In genomic region chr14:31181271-31181670, GRCh38 we compare ENCODE assay signal across 15 cellular contexts. TPM values are rescaled to one million over a fixed set of nuclear protein-coding genes. Genes with fewer than 3 reads are reported as not detected.
A peak's percentile ranks its signal among the peaks of the same experiment; 100 is the strongest.
DNase-seq lines count a peak whose midpoint lies in the region; ATAC-seq and TF ChIP-seq lines count a peak whose summit lies in the region.
"Had no signal": no experiment of that assay in that cellular context is flagged by ENCODE, and none has a peak within 500 bp of the region (broad histone marks: within the 10 kb centered on the region; RNA-seq: fewer than 3 reads in every experiment).

No MANE protein-coding gene starts in this region.

- H3K79me2 ChIP-seq in DND-41 (ENCODE audit: insufficient read depth, low read length): peaks cover 64% of the 10 kb centered on the region

- H3K9ac ChIP-seq in DND-41 (ENCODE audit: low read depth, low read length): no peak overlapping the region
- H3K9ac ChIP-seq: BLaER1 had no signal

- no peaks in the 10 kb centered on the region for H3K4me1 Mint-ChIP-seq in activated CD4-positive, alpha-beta T cell treated with anti-CD3 and anti-CD28 coated beads, Interleukin-2, amount 10 ng/mL, durations not matched to agents 7 days and 5 days
- peaks cover 9 to 35% of the 10 kb centered on the region in 2 donors for H3K4me1 Mint-ChIP-seq in effector memory CD8-positive, alpha-beta T cell (ENCODE audit: low read depth in 2 of 2)

- CTCF ChIA-PET in activated CD4-positive, alpha-beta T cell treated with anti-CD3 and anti-CD28 coated beads, Interleukin-2, amount 10 ng/mL, durations not matched to agents 7 days and 5 days (lab: Charles Lee): interaction anchor here (2.9 kb wide), 1 partner anchor 26 kb away, joined by 12 read pairs; the partner anchor contains the start of gene HECTD1

- POLR2A ChIA-PET in activated CD4-positive, alpha-beta T cell treated with anti-CD3 and anti-CD28 coated beads, Interleukin-2, amount 10 ng/mL, durations not matched to agents 7 days and 5 days (lab: Charles Lee): interaction anchor here (0.6 kb wide), 1 partner anchor 22 kb away, joined by 5 read pairs; no protein-coding TSS in a partner anchor

- no peak for DNase-seq in activated CD4-positive, alpha-beta T cell treated with anti-CD3 and anti-CD28 coated beads, Interleukin-2, amount 10 ng/mL, durations not matched to agents 7 days and 5 days
- DNase-seq in activated CD4-positive, alpha-beta T cell treated with anti-CD3 and anti-CD28 coated beads for 48 hours: no peak
- DNase-seq in DND-41 (peak; percentile 10), NCI-H2029 treated with DMSO at 0.1 percent for 48 hours (lab: John Stamatoyannopoulos, UW) (no peak), superior temporal gyrus (ENCODE audit: extremely low spot score) (no peak)
- DNase-seq in effector memory CD8-positive, alpha-beta T cell: no peak
- DNase-seq: DMS153, DMS79 treated with DMSO at 0.1 percent for 48 hours, GDM1, HCEC 1CT, HFFc6 had no signal

- H3K36me3 Mint-ChIP-seq in activated CD4-positive, alpha-beta T cell treated with anti-CD3 and anti-CD28 coated beads, Interleukin-2, amount 10 ng/mL, durations not matched to agents 7 days and 5 days (ENCODE audit: low read depth): peaks cover 17% of the 10 kb centered on the region
- H3K36me3 Mint-ChIP-seq in effector memory CD8-positive, alpha-beta T cell (ENCODE audit: insufficient read depth): peaks cover 45% of the 10 kb centered on the region

- peak overlapping the region; percentile 19 for H3K27ac Mint-ChIP-seq in activated CD4-positive, alpha-beta T cell treated with anti-CD3 and anti-CD28 coated beads, Interleukin-2, amount 10 ng/mL, durations not matched to agents 7 days and 5 days
- peak overlapping the region; percentile 53 to 55 for H3K27ac Mint-ChIP-seq in effector memory CD8-positive, alpha-beta T cell
- H3K27ac Mint-ChIP-seq: HFFc6 had no signal

- H3K27me3 Mint-ChIP-seq in activated CD4-positive, alpha-beta T cell treated with anti-CD3 and anti-CD28 coated beads, Interleukin-2, amount 10 ng/mL, durations not matched to agents 7 days and 5 days: no peaks in the 10 kb centered on the region
- no peaks in the 10 kb centered on the region for H3K27me3 Mint-ChIP-seq in effector memory CD8-positive, alpha-beta T cell

- H3K4me3 Mint-ChIP-seq in activated CD4-positive, alpha-beta T cell treated with anti-CD3 and anti-CD28 coated beads, Interleukin-2, amount 10 ng/mL, durations not matched to agents 7 days and 5 days: no peak overlapping the region
- H3K4me3 Mint-ChIP-seq in effector memory CD8-positive, alpha-beta T cell: no peak overlapping the region
- H3K4me3 Mint-ChIP-seq: HFFc6 had no signal

- no peak overlapping the region for H3K4me2 ChIP-seq in DND-41 (ENCODE audit: insufficient read depth, low read length)
- H3K4me2 ChIP-seq: BLaER1 had no signal

- no peak overlapping the region for H3K4me3 ChIP-seq in DND-41 (ENCODE audit: low read depth in 1 of 2, low read length in 2 of 2)
- H3K4me3 ChIP-seq: BLaER1, K562 had no signal

- H3K27me3 ChIP-seq in DND-41 (ENCODE audit: insufficient read depth, low read length, poor library complexity): no peaks in the 10 kb centered on the region
- H3K27me3 ChIP-seq: BLaER1 had no signal

- TF ChIP-seq CTCF in DND-41 (IDR thresholded peaks at IDR 0.05; ENCODE audit: borderline replicate concordance, extremely low read depth, low read length, poor library complexity, severe bottlenecking): no peak

- peaks cover 57% of the 10 kb centered on the region for H3K36me3 ChIP-seq in DND-41 (ENCODE audit: insufficient read depth, low read length)

- H3K9me3 Mint-ChIP-seq in activated CD4-positive, alpha-beta T cell treated with anti-CD3 and anti-CD28 coated beads, Interleukin-2, amount 10 ng/mL, durations not matched to agents 7 days and 5 days: no peaks in the 10 kb centered on the region
- H3K9me3 Mint-ChIP-seq in effector memory CD8-positive, alpha-beta T cell: no peaks in the 10 kb centered on the region
- H3K9me3 Mint-ChIP-seq: HFFc6 had no signal

- H4K20me1 ChIP-seq in DND-41 (ENCODE audit: insufficient read depth, low read length): peaks cover 19% of the 10 kb centered on the region; the same call in 1 of the 2 replicates

- no peak for ATAC-seq in DND-41 (ENCODE audit: insufficient read depth, low read depth)
- ATAC-seq in effector memory CD8-positive, alpha-beta T cell (replicated peaks): no peak
- no peak for ATAC-seq in GM18873 (IDR thresholded peaks at IDR 0.05; ENCODE audit: low FRiP score, unreplicated experiment)
- ATAC-seq: K562 had no signal

- H3K27ac ChIP-seq in DND-41 (ENCODE audit: low read length): no peak overlapping the region
- H3K27ac ChIP-seq: 22Rv1, BLaER1 had no signal

- H2AFZ ChIP-seq in DND-41 (ENCODE audit: low read depth, low read length): no peak overlapping the region

- no peaks in the 10 kb centered on the region for H3K4me1 ChIP-seq in DND-41 (ENCODE audit: insufficient read depth, low read length)

- H3K9me3 ChIP-seq in DND-41 (ENCODE audit: insufficient read depth, low read length, severe bottlenecking): no peaks in the 10 kb centered on the region
- H3K9me3 ChIP-seq: BLaER1 had no signal

RNA-seq across cellular contexts. Expression of gene HECTD1, which starts 26.3 kb away (rescaled TPM):
- 100 to 1,000 TPM in 1 of 2 experiments, 10 to 100 TPM in 1; 97.2 to 110 TPM for total RNA-seq in activated CD4-positive, alpha-beta T cell treated with anti-CD3 and anti-CD28 coated beads, Interleukin-2, amount 10 ng/mL, durations not matched to agents 7 days and 5 days
